ENCODE assay signal across 13 cellular contexts in the genomic region with DNA sequence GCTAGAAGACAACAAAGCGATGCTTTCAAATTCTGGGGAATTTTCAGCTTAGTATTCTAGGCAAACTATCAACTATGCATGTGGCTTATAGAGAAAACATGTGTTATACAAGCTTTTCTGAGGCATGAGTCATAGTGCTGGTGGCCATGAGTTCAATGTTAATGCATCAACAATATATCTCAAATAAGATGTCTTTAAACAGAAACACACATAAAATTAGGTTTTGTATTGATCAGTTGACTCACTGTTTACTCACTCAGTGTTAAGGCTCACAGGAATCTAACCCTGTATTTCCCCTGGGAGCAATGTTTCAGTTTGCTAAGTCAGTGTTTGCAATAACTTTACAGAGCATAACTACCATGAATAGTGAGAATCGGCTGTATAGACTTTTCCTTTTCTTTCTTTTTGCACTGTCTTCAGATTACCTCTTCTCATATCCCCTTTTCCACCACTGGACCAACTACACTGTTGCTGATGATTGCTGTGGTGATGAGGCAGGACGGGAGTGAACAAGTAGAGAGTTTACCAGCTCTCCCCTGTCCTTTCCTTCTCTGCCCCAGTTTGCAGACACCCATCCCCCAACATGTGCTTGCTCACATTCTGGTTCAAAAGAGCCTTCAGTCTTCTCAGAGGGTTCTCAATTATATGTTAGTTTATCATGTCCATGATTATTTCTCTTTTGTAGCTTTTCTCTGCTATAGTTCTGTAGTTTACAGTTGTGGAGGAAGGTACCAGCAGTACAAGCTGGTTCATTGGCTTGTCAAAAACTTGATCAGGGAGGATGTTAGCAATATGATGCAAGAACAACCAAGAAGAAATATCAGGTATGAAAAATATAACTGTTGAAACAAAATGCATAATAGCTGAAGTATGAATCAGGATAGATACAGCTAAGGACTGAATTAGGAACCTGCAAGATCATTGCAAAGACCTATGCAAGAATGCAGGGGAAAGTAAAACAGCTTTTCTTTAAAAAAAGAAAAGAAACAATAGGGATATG. TPM values are rescaled to one million over a fixed set of nuclear protein-coding genes. Genes with fewer than 3 reads are reported as not detected.
DNase-seq lines count a peak whose midpoint lies in the region; ATAC-seq and TF ChIP-seq lines count a peak whose summit lies in the region.
"Had no signal": no experiment of that assay in that cellular context is flagged by ENCODE, and none has a peak within 500 bp of the region (broad histone marks: within the 10 kb centered on the region; RNA-seq: fewer than 3 reads in every experiment).

No MANE protein-coding gene starts in this region.

- H3K27me3 ChIP-seq in body of pancreas: no peaks in the 10 kb centered on the region
- H3K27me3 ChIP-seq in endodermal cell (ENCODE audit: control insufficient read depth, insufficient read depth, low read length, poor library complexity, severe bottlenecking): no peaks in the 10 kb centered on the region

- WGBS in body of pancreas, 2 donors: 36 to 39% methylated on average over 3 of the region's 3 CpGs
- WGBS in endodermal cell (ENCODE audit: insufficient coverage in 1 of 2, insufficient read length in 1 of 2), 2 experiments: 67 to 82% methylated on average over 2 to 3 of the region's 3 CpGs

- DNase-seq in NCI-H345 (lab: John Stamatoyannopoulos, UW) (peak; percentile 7), NCI-H345 treated with DMSO at 0.1 percent for 48 hours (lab: John Stamatoyannopoulos, UW; ENCODE audit: unreplicated experiment) (no peak), LHCN-M2 (ENCODE audit: low read depth) (peak; percentile 49), body of pancreas (no peak), retinal pigment epithelial cell (ENCODE audit: low read depth) (peak; percentile 0), left colon (no peak), endodermal cell (no peak)
- DNase-seq: activated effector memory CD4-positive, alpha-beta T cell treated with Interleukin-2 at 50 U/mL for 16 hours; right cardiac atrium had no signal

- no peaks in the 10 kb centered on the region for H3K36me3 ChIP-seq in body of pancreas (replicated peaks in 1 of 2; ENCODE audit: insufficient read depth in 1 of 2, low read depth in 2 of 2)
- no peaks in the 10 kb centered on the region for H3K36me3 ChIP-seq in endodermal cell (ENCODE audit: control insufficient read depth, insufficient read depth, low read length)

- TF ChIP-seq CTCF in body of pancreas (IDR thresholded peaks at IDR 0.05): no peak
- TF ChIP-seq CTCF in retinal pigment epithelial cell (conservative IDR thresholded peaks at IDR 0.05; ENCODE audit: low read depth, low read length): no peak
- TF ChIP-seq CTCF in endodermal cell (conservative IDR thresholded peaks at IDR 0.05): no peak

- no peak overlapping the region for H3K4me3 ChIP-seq in body of pancreas
- H3K4me3 ChIP-seq in retinal pigment epithelial cell (ENCODE audit: low read length): no peak overlapping the region
- H3K4me3 ChIP-seq in endodermal cell (ENCODE audit: low read length): no peak overlapping the region

- H3K36me3 Mint-ChIP-seq in endodermal cell (ENCODE audit: low read depth): no peaks in the 10 kb centered on the region

- TF ChIP-seq POLR2A in body of pancreas (IDR thresholded peaks at IDR 0.05): no peak

- H3K4me3 Mint-ChIP-seq in endodermal cell: no peak overlapping the region

- peaks cover 7% of the 10 kb centered on the region for H3K4me1 Mint-ChIP-seq in endodermal cell

- peaks cover 12% of the 10 kb centered on the region for H3K4me1 ChIP-seq in body of pancreas
- H3K4me1 ChIP-seq in endodermal cell (ENCODE audit: control insufficient read depth, insufficient read depth, low read length): no peaks in the 10 kb centered on the region

- peak overlapping the region; percentile 36 to 72 (median 59) for H3K27ac ChIP-seq in body of pancreas
- no peak overlapping the region for H3K27ac ChIP-seq in endodermal cell (ENCODE audit: low read depth, low read length)
- H3K27ac ChIP-seq: 22Rv1, HL-60 had no signal

- H3K9ac ChIP-seq in endodermal cell (ENCODE audit: extremely low read depth, low read length, poor library complexity, severe bottlenecking): no peak overlapping the region

- no peak overlapping the region for H3K27ac Mint-ChIP-seq in endodermal cell

- H3K27me3 Mint-ChIP-seq in endodermal cell (ENCODE audit: insufficient read depth): no peaks in the 10 kb centered on the region

- no peaks in the 10 kb centered on the region for H3K9me3 Mint-ChIP-seq in endodermal cell

- intact Hi-C loops in body of pancreas (cut with DNase I): no loop called here
- intact Hi-C loops in left colon (cut with DNase I, micrococcal nuclease): no loop called here

- H3K9me3 ChIP-seq in body of pancreas (no peaks in the 10 kb centered on the region), endodermal cell (ENCODE audit: control insufficient read depth, low read length) (no peaks in the 10 kb centered on the region)

- ATAC-seq in body of pancreas (peak; percentile 71), left colon (no peak), HG03521 (IDR thresholded peaks at IDR 0.05; ENCODE audit: unreplicated experiment) (no peak)
- ATAC-seq: right cardiac atrium had no signal

RNA-seq across cellular contexts. Expression of a gene that starts 23.9 kb away (rescaled TPM):
- total RNA-seq in LHCN-M2 (2014; rRNA removed): not detected in 2 replicates
- polyA plus RNA-seq in LHCN-M2 (2012): not detected
- total RNA-seq in body of pancreas: 1 to 10 TPM in 1 of 2 donors, not detected in 1; 2.1 TPM
- total RNA-seq in left colon: 1 to 10 TPM; 2.9 to 3.5 TPM
- not detected for total RNA-seq in endodermal cell
- polyA plus RNA-seq in endodermal cell (2013, experiment 1 of 2): not detected
- polyA plus RNA-seq in endodermal cell (2013, experiment 2 of 2): not detected
- total RNA-seq: temporal lobe had no signal

Comparison
In these comparisons a context has a peak if more than half of its experiments do, and no peak if none do; other contexts are left out.
1. DNase-seq: peak in NCI-H345 (single experiment), LHCN-M2 (single experiment) and retinal pigment epithelial cell (single experiment); none in NCI-H345 treated with DMSO at 0.1 percent for 48 hours (single experiment), body of pancreas (0 of 4), left colon (0 of 2) and endodermal cell (single experiment).